In the genomic region with DNA sequence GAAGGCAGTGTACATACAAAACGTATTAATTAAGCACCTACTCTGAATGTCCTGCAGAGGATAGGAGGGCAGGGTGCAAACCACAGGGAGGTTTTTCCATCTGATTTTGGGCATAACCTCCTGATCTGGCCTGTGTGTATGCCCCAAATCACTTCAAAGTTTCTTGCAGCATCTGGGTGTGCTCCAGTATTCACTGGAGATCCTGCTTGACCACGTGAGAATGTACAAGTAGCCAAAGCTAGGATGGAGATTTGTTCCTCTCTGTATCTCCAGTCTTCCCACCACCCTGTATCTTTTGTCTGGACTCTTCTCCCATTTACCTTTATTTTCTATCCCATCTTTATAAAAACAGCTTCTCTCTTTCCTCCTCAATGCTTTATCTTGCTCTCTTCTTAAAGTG, we compare ENCODE assay signal across 23 cellular contexts.
"Had no signal": no experiment of that assay in that cellular context is flagged by ENCODE, and none has a peak within 500 bp of the region (broad histone marks: within the 10 kb centered on the region; RNA-seq: fewer than 3 reads in every experiment).

No MANE protein-coding gene starts in this region.

- H3K4me1 ChIP-seq: colonic mucosa, esophagus squamous epithelium, gastrocnemius medialis had no signal

- H3K27ac Mint-ChIP-seq: dendritic cell treated with granulocyte-macrophage colony-stimulating factor and Interleukin-4, amounts not matched to agents 40 ng/mL and 50 ng/mL, for 4 days; effector memory CD8-positive, alpha-beta T cell; endodermal cell had no signal

- ATAC-seq: effector memory CD8-positive, alpha-beta T cell; esophagus mucosa; gastrocnemius medialis; gastroesophageal sphincter; heart left ventricle; heart right ventricle had no signal

- H3K4me3 ChIP-seq: colonic mucosa, coronary artery, dorsolateral prefrontal cortex, esophagus muscularis mucosa, esophagus squamous epithelium, gastrocnemius medialis, gastroesophageal sphincter, heart left ventricle, heart right ventricle had no signal

- H3K9me3 ChIP-seq: colonic mucosa, esophagus muscularis mucosa, esophagus squamous epithelium, gastrocnemius medialis, gastroesophageal sphincter, heart left ventricle, heart right ventricle had no signal

- H3K27ac ChIP-seq: colonic mucosa, coronary artery, dorsolateral prefrontal cortex, epithelial cell of prostate, esophagus muscularis mucosa, esophagus squamous epithelium, gastrocnemius medialis, gastroesophageal sphincter, heart left ventricle, heart right ventricle had no signal

- H3K27me3 Mint-ChIP-seq: dendritic cell treated with granulocyte-macrophage colony-stimulating factor and Interleukin-4, amounts not matched to agents 40 ng/mL and 50 ng/mL, for 4 days; effector memory CD8-positive, alpha-beta T cell had no signal

- H3K36me3 ChIP-seq: colonic mucosa, esophagus muscularis mucosa, esophagus squamous epithelium, gastrocnemius medialis, gastroesophageal sphincter, heart left ventricle, heart right ventricle had no signal

- H3K4me3 Mint-ChIP-seq: dendritic cell treated with granulocyte-macrophage colony-stimulating factor and Interleukin-4, amounts not matched to agents 40 ng/mL and 50 ng/mL, for 4 days; effector memory CD8-positive, alpha-beta T cell; endodermal cell had no signal

- DNase-seq: colonic mucosa; cortex of kidney; dermis blood vessel endothelial cell; dorsolateral prefrontal cortex; effector CD4-positive, alpha-beta T cell; effector CD8-positive, alpha-beta T cell; effector memory CD4-positive, alpha-beta T cell; effector memory CD8-positive, alpha-beta T cell; endodermal cell; erythroblast; esophagus squamous epithelium; foreskin melanocyte; gastrocnemius medialis; glutamatergic neuron; head of caudate nucleus; heart left ventricle; heart right ventricle had no signal

- H3K27me3 ChIP-seq: colonic mucosa, dorsolateral prefrontal cortex, esophagus muscularis mucosa, esophagus squamous epithelium, gastrocnemius medialis, gastroesophageal sphincter, heart left ventricle, heart right ventricle had no signal
